Comparison of ENCODE assay signal across 1 cellular context in genomic region chr19:55216461-55217198, GRCh38.
TF ChIP-seq lines count a peak whose summit lies in the region.

No MANE protein-coding gene starts in this region.

TF ChIP-seq in K562, 482 proteins besides CTCF, POLR2A, EP300 and RAD21 (continued from another document and continues in another):
- TF ChIP-seq ZNF639 (CRISPR knock-in tag; conservative IDR thresholded peaks at IDR 0.05 in 1 of 2, IDR thresholded peaks at IDR 0.05 in 1 of 2) = peak in 1 of 2 experiments; percentile 83; a peak in 2 of 4 replicates
- TF ChIP-seq HNRNPK (IDR thresholded peaks at IDR 0.05; ENCODE audit: low read depth, low read length, poor library complexity, severe bottlenecking) = no peak
- peak; percentile 95 for TF ChIP-seq CREM (IDR thresholded peaks at IDR 0.05; ENCODE audit: low read depth)
- TF ChIP-seq FUS (optimal IDR thresholded peaks at IDR 0.05; ENCODE audit: low read depth, low read length) = no peak
- no peak for TF ChIP-seq ZNF174 (CRISPR knock-in tag; IDR thresholded peaks at IDR 0.05)
- peak; percentile 13 for TF ChIP-seq ZFP36 (IDR thresholded peaks at IDR 0.05; ENCODE audit: low read depth, low read length, partially characterized antibody)
- TF ChIP-seq ZNF766 (CRISPR knock-in tag; conservative IDR thresholded peaks at IDR 0.05) = peak; percentile 70; the same call in 1 of the 2 replicates
- TF ChIP-seq TBL1XR1 (IDR thresholded peaks at IDR 0.05; ENCODE audit: low read length in 2 of 2) = peak; percentile 94 to 95
- TF ChIP-seq MEF2A (IDR thresholded peaks at IDR 0.05; ENCODE audit: control insufficient read depth, low read depth, low read length) = peak; percentile 76
- TF ChIP-seq ZNF584 (CRISPR knock-in tag; IDR thresholded peaks at IDR 0.05; ENCODE audit: low read depth) = peak; percentile 54; the same call in 1 of the 2 replicates
- TF ChIP-seq ZNF134 (CRISPR knock-in tag; conservative IDR thresholded peaks at IDR 0.05) = no peak
- TF ChIP-seq SPI1 (IDR thresholded peaks at IDR 0.05; ENCODE audit: borderline replicate concordance, low read depth, low read length) = peak; percentile 77
- no peak; the same call in 1 of the 2 replicates for TF ChIP-seq NCOA6 (IDR thresholded peaks at IDR 0.05)
- peak; percentile 70; the same call in 1 of the 2 replicates for TF ChIP-seq LEF1 (IDR thresholded peaks at IDR 0.05)
- TF ChIP-seq MGA (IDR thresholded peaks at IDR 0.05) = no peak; the same call in 1 of the 2 replicates
- TF ChIP-seq ZNF644 (tag; IDR thresholded peaks at IDR 0.05; ENCODE audit: low read depth) = peak; percentile 80; the same call in 1 of the 2 replicates
- 0 out of 2 replicates have a peak, but pooled peaks have one; percentile 50 for TF ChIP-seq CREB5 (CRISPR knock-in tag; IDR thresholded peaks at IDR 0.05)
- TF ChIP-seq GABPB2 (CRISPR knock-in tag; conservative IDR thresholded peaks at IDR 0.05) = no peak
- TF ChIP-seq CC2D1A (IDR thresholded peaks at IDR 0.05) = 0 out of 2 replicates have a peak, but pooled peaks have one; percentile 70
- TF ChIP-seq ZBTB43 (CRISPR knock-in tag; IDR thresholded peaks at IDR 0.05) = peak; percentile 95
- TF ChIP-seq SUPT5H (IDR thresholded peaks at IDR 0.05) = peak; percentile 74
- TF ChIP-seq MLLT1 (IDR thresholded peaks at IDR 0.05) = peak; percentile 63 to 89
- no peak for TF ChIP-seq ATF4 (CRISPR knock-in tag; IDR thresholded peaks at IDR 0.05)
- TF ChIP-seq POU5F1 (IDR thresholded peaks at IDR 0.05; ENCODE audit: borderline replicate concordance, low read depth, low read length, partially characterized antibody) = no peak
